In the genomic region with DNA sequence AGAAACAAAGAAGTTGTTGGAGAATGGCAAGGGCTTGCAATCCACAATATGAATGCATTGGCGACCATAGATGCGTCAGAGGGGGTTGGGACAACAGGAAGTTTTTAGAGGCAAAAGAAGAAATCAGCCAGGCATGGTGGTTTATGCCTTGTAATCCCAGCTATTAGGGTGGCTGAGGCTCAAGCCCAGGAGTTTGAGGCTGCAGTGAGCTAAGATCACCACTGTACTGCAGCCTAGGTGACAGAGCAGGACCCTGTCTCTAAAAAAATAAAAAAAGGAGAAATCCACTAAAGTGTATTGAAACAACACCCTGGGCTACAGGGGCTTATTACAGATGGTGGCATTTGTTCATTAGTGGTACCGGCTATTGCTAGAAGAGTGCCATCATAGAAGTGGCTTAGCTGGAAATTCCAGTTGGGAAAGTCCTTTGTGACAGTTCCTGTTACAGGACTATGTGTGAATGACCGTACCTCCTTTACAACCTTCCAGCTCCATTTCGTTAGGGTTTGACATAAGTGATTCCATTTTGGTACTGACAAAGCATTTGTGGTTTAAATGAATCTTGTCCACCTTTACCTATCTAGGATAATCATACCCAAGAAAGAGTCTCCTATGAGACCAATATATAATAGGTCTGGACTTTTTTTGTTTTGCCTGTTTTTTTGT, we compare ENCODE assay signal across 1 cellular context.
TF ChIP-seq lines count a peak whose summit lies in the region.

No MANE protein-coding gene starts in this region.

TF ChIP-seq in WTC11, 78 proteins besides CTCF, POLR2A, EP300 and RAD21 (continued from another document):
- TF ChIP-seq, protein P1, sequence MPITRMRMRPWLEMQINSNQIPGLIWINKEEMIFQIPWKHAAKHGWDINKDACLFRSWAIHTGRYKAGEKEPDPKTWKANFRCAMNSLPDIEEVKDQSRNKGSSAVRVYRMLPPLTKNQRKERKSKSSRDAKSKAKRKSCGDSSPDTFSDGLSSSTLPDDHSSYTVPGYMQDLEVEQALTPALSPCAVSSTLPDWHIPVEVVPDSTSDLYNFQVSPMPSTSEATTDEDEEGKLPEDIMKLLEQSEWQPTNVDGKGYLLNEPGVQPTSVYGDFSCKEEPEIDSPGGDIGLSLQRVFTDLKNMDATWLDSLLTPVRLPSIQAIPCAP (CRISPR knock-in tag; IDR thresholded peaks at IDR 0.05) = no peak
- no peak for TF ChIP-seq MXD4 (CRISPR knock-in tag; IDR thresholded peaks at IDR 0.05; ENCODE audit: borderline replicate concordance)
- no peak for TF ChIP-seq MYBL2 (CRISPR knock-in tag; IDR thresholded peaks at IDR 0.05)
- TF ChIP-seq FOXP4 (CRISPR knock-in tag; IDR thresholded peaks at IDR 0.05) = no peak
- no peak for TF ChIP-seq RORB (CRISPR knock-in tag; IDR thresholded peaks at IDR 0.05)
- no peak for TF ChIP-seq PRDM15 (CRISPR knock-in tag; IDR thresholded peaks at IDR 0.05)
- TF ChIP-seq, protein P2, sequence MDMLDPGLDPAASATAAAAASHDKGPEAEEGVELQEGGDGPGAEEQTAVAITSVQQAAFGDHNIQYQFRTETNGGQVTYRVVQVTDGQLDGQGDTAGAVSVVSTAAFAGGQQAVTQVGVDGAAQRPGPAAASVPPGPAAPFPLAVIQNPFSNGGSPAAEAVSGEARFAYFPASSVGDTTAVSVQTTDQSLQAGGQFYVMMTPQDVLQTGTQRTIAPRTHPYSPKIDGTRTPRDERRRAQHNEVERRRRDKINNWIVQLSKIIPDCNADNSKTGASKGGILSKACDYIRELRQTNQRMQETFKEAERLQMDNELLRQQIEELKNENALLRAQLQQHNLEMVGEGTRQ (CRISPR knock-in tag; IDR thresholded peaks at IDR 0.05) = no peak
- TF ChIP-seq ATF1 (CRISPR knock-in tag; IDR thresholded peaks at IDR 0.05) = no peak
- TF ChIP-seq NR1H2 (CRISPR knock-in tag; IDR thresholded peaks at IDR 0.05) = no peak
- no peak for TF ChIP-seq E2F5 (CRISPR knock-in tag; IDR thresholded peaks at IDR 0.05)
- no peak for TF ChIP-seq TP53 (CRISPR knock-in tag; IDR thresholded peaks at IDR 0.05)
- TF ChIP-seq ZNF121 (CRISPR knock-in tag; IDR thresholded peaks at IDR 0.05) = no peak
- TF ChIP-seq ATF3 (CRISPR knock-in tag; conservative IDR thresholded peaks at IDR 0.05) = no peak
- no peak for TF ChIP-seq JUN (CRISPR knock-in tag; IDR thresholded peaks at IDR 0.05)
- TF ChIP-seq, protein P3, sequence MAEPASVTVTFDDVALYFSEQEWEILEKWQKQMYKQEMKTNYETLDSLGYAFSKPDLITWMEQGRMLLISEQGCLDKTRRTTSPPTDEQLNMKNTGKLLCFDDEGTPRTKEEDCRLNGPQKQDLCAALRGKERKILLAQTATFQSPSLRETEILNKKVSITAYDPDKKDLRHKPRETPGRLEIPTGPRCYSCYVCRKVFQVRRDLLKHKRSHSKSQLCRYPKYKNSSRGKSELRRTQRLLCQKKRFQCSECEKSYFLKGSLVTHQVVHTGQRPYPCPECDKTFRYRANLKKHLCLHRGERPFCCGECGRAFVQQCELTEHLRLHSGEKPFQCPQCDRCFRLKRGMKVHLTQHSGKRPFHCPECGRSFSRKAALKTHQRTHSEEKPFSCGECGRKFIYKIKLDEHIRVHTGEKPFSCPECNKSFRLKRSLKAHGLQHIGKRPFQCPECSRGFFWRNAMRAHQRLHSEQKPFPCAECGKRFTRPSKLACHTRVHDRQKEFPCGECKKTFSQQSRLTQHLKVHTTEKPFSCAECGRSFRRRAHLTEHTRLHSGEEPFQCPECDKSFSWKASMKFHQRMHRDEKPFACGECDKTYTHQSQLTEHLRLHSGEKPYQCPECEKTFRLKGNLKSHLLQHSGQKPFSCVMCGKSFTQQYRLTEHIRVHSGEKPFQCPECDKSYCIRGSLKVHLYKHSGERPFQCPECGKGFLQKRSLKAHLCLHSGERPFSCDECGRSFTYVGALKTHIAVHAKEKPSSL (CRISPR knock-in tag; conservative IDR thresholded peaks at IDR 0.05) = no peak
- TF ChIP-seq FOXP1 (CRISPR knock-in tag; IDR thresholded peaks at IDR 0.05; ENCODE audit: borderline replicate concordance) = no peak
